Comparison of ENCODE assay signal across 1 cellular context in the genomic region with DNA sequence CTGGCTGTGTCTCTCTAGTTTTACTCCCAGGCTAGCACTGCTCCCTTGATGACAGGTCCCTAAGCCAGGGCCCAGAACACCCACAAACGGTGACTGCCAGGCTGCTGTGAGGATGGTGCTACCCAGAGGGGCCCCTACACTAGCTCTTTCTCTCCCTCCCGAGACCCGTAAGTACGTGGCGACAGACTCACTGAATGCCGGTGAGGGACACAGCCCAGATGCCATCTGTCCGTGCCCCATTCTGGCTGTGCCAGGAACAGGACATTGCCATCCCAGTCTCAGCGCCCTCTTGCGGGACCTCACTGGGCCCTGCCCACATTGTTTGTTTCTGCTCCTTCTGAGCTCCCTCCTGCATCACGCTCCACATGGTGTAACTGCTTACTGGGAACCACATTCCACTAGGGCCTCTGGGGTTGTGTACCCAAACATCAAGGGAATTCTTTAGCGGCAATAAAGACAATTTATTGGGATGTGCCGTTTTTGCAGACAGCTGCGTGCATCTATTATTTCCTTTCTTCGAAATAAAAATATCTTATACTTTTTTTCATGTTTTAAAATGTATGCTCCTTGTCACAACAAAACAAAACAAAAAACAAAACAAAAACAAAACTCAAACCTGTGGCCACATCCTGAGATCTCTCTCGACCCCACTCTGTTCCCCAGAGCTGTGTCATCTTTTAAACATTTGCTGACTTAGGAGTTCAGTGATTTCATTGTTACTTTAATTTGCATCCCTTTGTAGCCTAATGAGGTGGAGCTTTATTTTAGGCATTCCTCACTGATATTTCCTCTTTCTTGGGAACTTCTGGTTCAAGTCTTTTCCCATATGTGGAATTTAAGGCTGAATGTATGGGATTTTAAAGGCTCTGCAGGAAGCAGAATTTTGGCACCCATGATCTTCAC.
A peak's percentile ranks its signal among the peaks of the same experiment; 100 is the strongest.
TF ChIP-seq lines count a peak whose summit lies in the region.

No MANE protein-coding gene starts in this region.

TF ChIP-seq in K562, 482 proteins besides CTCF, POLR2A, EP300 and RAD21 (continued from another document):
- TF ChIP-seq RAD51 (IDR thresholded peaks at IDR 0.05; ENCODE audit: borderline replicate concordance, low read depth) = no peak
- TF ChIP-seq, protein P1, sequence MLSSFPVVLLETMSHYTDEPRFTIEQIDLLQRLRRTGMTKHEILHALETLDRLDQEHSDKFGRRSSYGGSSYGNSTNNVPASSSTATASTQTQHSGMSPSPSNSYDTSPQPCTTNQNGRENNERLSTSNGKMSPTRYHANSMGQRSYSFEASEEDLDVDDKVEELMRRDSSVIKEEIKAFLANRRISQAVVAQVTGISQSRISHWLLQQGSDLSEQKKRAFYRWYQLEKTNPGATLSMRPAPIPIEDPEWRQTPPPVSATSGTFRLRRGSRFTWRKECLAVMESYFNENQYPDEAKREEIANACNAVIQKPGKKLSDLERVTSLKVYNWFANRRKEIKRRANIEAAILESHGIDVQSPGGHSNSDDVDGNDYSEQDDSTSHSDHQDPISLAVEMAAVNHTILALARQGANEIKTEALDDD (IDR thresholded peaks at IDR 0.05) = no peak
- peak; percentile 60 for TF ChIP-seq C11orf30 (IDR thresholded peaks at IDR 0.05; ENCODE audit: low read depth)
- 0 out of 2 replicates have a peak, but pooled peaks have one; percentile 2 for TF ChIP-seq MAFF (IDR thresholded peaks at IDR 0.05; ENCODE audit: low read length)
- TF ChIP-seq, protein P2, sequence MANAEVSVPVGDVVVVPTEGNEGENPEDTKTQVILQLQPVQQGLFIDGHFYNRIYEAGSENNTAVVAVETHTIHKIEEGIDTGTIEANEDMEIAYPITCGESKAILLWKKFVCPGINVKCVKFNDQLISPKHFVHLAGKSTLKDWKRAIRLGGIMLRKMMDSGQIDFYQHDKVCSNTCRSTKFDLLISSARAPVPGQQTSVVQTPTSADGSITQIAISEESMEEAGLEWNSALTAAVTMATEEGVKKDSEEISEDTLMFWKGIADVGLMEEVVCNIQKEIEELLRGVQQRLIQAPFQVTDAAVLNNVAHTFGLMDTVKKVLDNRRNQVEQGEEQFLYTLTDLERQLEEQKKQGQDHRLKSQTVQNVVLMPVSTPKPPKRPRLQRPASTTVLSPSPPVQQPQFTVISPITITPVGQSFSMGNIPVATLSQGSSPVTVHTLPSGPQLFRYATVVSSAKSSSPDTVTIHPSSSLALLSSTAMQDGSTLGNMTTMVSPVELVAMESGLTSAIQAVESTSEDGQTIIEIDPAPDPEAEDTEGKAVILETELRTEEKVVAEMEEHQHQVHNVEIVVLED (CRISPR knock-in tag; IDR thresholded peaks at IDR 0.05) = no peak
- peak; percentile 68 for TF ChIP-seq ZNF316 (IDR thresholded peaks at IDR 0.05)
- TF ChIP-seq, protein P3, sequence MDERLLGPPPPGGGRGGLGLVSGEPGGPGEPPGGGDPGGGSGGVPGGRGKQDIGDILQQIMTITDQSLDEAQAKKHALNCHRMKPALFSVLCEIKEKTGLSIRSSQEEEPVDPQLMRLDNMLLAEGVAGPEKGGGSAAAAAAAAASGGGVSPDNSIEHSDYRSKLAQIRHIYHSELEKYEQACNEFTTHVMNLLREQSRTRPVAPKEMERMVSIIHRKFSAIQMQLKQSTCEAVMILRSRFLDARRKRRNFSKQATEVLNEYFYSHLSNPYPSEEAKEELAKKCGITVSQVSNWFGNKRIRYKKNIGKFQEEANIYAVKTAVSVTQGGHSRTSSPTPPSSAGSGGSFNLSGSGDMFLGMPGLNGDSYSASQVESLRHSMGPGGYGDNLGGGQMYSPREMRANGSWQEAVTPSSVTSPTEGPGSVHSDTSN (CRISPR knock-in tag; IDR thresholded peaks at IDR 0.05; ENCODE audit: low read depth) = no peak
- TF ChIP-seq, protein P3 (tag; conservative IDR thresholded peaks at IDR 0.05; ENCODE audit: low read depth) = no peak
- no peak for TF ChIP-seq KLF10 (CRISPR knock-in tag; IDR thresholded peaks at IDR 0.05)
